ENCODE assay signal across 26 cellular contexts in the genomic region with DNA sequence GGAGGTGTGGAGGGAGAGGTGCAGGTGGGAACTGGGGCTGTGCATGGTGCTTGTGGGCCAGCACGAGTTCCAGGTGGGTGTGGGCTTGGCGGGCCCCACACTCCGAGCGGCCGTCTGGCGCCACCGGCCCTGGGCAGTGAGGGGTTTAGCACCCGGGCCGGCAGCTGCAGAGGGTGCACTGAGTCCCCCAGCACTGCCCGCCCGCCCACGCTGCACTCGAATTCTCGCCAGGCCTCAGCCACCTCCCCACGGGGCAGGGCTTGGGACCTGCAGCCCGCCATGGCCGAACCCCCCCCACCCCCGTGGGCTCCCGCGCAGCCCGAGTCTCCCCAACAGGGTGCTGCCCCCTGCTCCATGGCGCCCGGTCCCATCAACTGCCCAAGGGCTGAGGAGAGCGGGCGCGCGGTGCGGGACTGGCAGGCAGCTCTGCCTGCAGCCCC.
"Had no signal": no experiment of that assay in that cellular context is flagged by ENCODE, and none has a peak within 500 bp of the region (broad histone marks: within the 10 kb centered on the region; RNA-seq: fewer than 3 reads in every experiment).

No MANE protein-coding gene starts in this region.

- H3K4me1 ChIP-seq: adrenal gland, Peyer's patch, SJSA1 had no signal

- H3K9me3 ChIP-seq: adrenal gland, MG63, Peyer's patch, SJSA1, SK-N-SH had no signal

- ATAC-seq: activated CD4-positive, alpha-beta T cell treated with anti-CD3 and anti-CD28 coated beads for 36 hours; activated CD4-positive, CD25-positive, alpha-beta regulatory T cell treated with anti-CD3 and anti-CD28 coated beads, Interleukin-2, amount 50 U/mL, for 24 hours; activated CD8-positive, alpha-beta T cell treated with anti-CD3 and anti-CD28 coated beads, Interleukin-2, amount 10 ng/mL, durations not matched to agents 7 days and 5 days; activated naive CD4-positive, alpha-beta T cell treated with anti-CD3 and anti-CD28 coated beads, Interleukin-2, amount 50 U/mL, for 72 hours; PC-3; WTC11 had no signal

- H3K27me3 ChIP-seq: adrenal gland, MG63, Peyer's patch, SJSA1 had no signal

- H3K4me3 ChIP-seq: adrenal gland, MG63, Peyer's patch, SJSA1 had no signal

- H3K36me3 ChIP-seq: adrenal gland, MG63, Peyer's patch, SJSA1 had no signal

- DNase-seq: activated CD4-positive, alpha-beta T cell treated with anti-CD3 and anti-CD28 coated beads for 36 hours; activated CD4-positive, alpha-beta T cell treated with anti-CD3 and anti-CD28 coated beads, Interleukin-2, amount 10 ng/mL, durations not matched to agents 7 days and 5 days; activated CD4-positive, alpha-beta T cell treated with anti-CD3 and anti-CD28 coated beads, Interleukin-2, amount 50 U/mL, for 48 hours; activated CD8-positive, alpha-beta T cell treated with anti-CD3 and anti-CD28 coated beads, Interleukin-2, amount 10 ng/mL, durations not matched to agents 7 days and 5 days; activated naive CD4-positive, alpha-beta T cell treated with anti-CD3 and anti-CD28 coated beads for 36 hours; activated T-cell treated with anti-CD3 and anti-CD28 coated beads, Interleukin-2, amount 50 U/mL, for 24 hours; adrenal gland; Kasumi-1; KG1; MG63; NCI-H1048; NCI-H1105 treated with DMSO at 0.1 percent for 48 hours; NCI-H1436; NCI-H1694; NCI-H1930; NCI-H345; NCI-H524 treated with DMSO at 0.1 percent for 48 hours; PC-3; Peyer's patch; RPMI8226; SHP77 treated with DMSO at 0.1 percent for 48 hours; SK-N-SH had no signal

- H3K27ac ChIP-seq: adrenal gland, Peyer's patch, SJSA1 had no signal
